ENCODE assay signal across 3 cellular contexts in the genomic region with DNA sequence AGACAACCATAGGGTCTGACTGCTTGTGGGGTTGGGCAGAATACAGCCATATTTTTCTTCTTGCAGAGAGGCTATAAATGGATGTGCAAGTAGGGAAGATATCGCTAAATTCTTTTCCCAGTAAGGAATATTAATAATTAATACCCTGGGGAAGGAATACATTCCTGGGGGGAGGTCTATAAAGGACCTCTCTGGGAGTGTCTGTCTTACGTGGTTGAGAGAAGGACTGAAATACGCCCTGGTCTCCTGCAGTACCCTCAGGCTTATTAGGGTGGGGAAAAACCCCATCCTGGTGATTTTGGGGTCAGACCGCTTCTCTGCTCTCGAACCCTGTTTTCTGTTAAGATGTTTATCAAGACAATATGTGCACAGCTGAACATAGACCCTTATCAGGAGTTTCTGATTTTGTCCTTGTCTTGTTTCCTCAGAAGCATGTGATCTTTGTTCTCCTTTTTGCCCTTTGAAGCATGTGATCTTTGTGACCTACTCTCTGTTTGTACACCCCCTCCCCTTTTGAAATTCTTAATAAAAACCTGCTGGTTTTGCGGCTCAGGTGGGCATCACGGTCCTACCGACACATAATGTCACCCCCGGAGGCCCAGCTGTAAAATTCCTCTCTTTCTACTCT. TPM values are rescaled to one million over a fixed set of nuclear protein-coding genes. Genes with fewer than 3 reads are reported as not detected.
"Had no signal": no experiment of that assay in that cellular context is flagged by ENCODE, and none has a peak within 500 bp of the region (broad histone marks: within the 10 kb centered on the region; RNA-seq: fewer than 3 reads in every experiment).

No MANE protein-coding gene starts in this region.

RNA-seq across cellular contexts. Expression of gene ERN2, which starts 9.7 kb away (rescaled TPM):
- total RNA-seq: HT1080 had no signal
- polyA plus RNA-seq: IgD-negative memory B cell had no signal

RNA-seq across cellular contexts. Expression of gene CHP2, which starts 32.1 kb away (rescaled TPM):
- total RNA-seq: HT1080, IMR-90 had no signal
- polyA plus RNA-seq: IgD-negative memory B cell, IMR-90 had no signal
